Comparison of ENCODE assay signal across 14 cellular contexts in genomic region chr10:3907514-3907913, GRCh38.
DNase-seq lines count a peak whose midpoint lies in the region; ATAC-seq and TF ChIP-seq lines count a peak whose summit lies in the region.
"Had no signal": no experiment of that assay in that cellular context is flagged by ENCODE, and none has a peak within 500 bp of the region (broad histone marks: within the 10 kb centered on the region; RNA-seq: fewer than 3 reads in every experiment).

No MANE protein-coding gene starts in this region.

- POLR2A ChIA-PET in IMR-90 (lab: Charles Lee; ENCODE audit: unreplicated experiment), result interaction anchor here (0.6 to 0.7 kb wide), 2 partner anchors 122 to 153 kb away, joined by 5 to 6 read pairs; no protein-coding TSS in a partner anchor

- peak overlapping the region; percentile 96 for H2AK5ac ChIP-seq in IMR-90 (ENCODE audit: low read depth, low read length)

- H4K91ac ChIP-seq in IMR-90 (ENCODE audit: insufficient read depth, low read depth, low read length), result peak overlapping the region; percentile 81

- peak overlapping the region; percentile 73; the same call in 1 of the 2 replicates for H3K56ac ChIP-seq in IMR-90 (ENCODE audit: extremely low read depth, insufficient read depth, low read length)

- H3K23ac ChIP-seq in IMR-90 (ENCODE audit: low read depth, low read length), result peak overlapping the region; percentile 75

- H2BK120ac ChIP-seq in IMR-90 (ENCODE audit: low read depth, low read length), result peak overlapping the region; percentile 91

- H3K9me1 ChIP-seq in IMR-90 (ENCODE audit: insufficient read depth, low read length), result peaks cover 8% of the 10 kb centered on the region

- peak overlapping the region; percentile 87 for H3K4ac ChIP-seq in IMR-90 (ENCODE audit: low read depth, low read length)

- H3K9ac ChIP-seq in IMR-90 (ENCODE audit: low read depth, low read length) (peak overlapping the region; percentile 40), stomach smooth muscle (ENCODE audit: low read length in 2 of 2) (no peak overlapping the region), neural progenitor cell (no peak overlapping the region)
- H3K9ac ChIP-seq: BLaER1 had no signal

- H2AFZ ChIP-seq in IMR-90 (replicated peaks; ENCODE audit: low read length, poor library complexity), result peak overlapping the region; percentile 58
- no peak overlapping the region for H2AFZ ChIP-seq in neural progenitor cell (replicated peaks)

- peak overlapping the region; percentile 84 for H3K18ac ChIP-seq in IMR-90 (ENCODE audit: low read depth, low read length)

- H3K9me3 Mint-ChIP-seq in neural progenitor cell (peaks cover 2% of the 10 kb centered on the region), natural killer cell (no peaks in the 10 kb centered on the region)

- peaks cover 5% of the 10 kb centered on the region for H3K4me1 Mint-ChIP-seq in neural progenitor cell
- peaks cover 0 to 5% of the 10 kb centered on the region in 2 donors for H3K4me1 Mint-ChIP-seq in natural killer cell

- no peaks in the 10 kb centered on the region for H3K36me3 Mint-ChIP-seq in neural progenitor cell
- H3K36me3 Mint-ChIP-seq in natural killer cell, result no peaks in the 10 kb centered on the region

- H3K4me3 Mint-ChIP-seq in neural progenitor cell (no peak overlapping the region), natural killer cell (no peak overlapping the region)

- TF ChIP-seq POLR2A in IMR-90 (IDR thresholded peaks at IDR 0.05; ENCODE audit: low read depth, low read length) (peak; percentile 44; the same call in 1 of the 2 replicates), esophagus muscularis mucosa (IDR thresholded peaks at IDR 0.05; ENCODE audit: low read depth) (no peak)

- no peaks in the 10 kb centered on the region for H4K20me1 ChIP-seq in IMR-90 (ENCODE audit: insufficient read depth, low read length)
- H4K20me1 ChIP-seq in neural progenitor cell (ENCODE audit: low read depth), result no peaks in the 10 kb centered on the region
- H4K20me1 ChIP-seq: BLaER1 had no signal

- H4K8ac ChIP-seq in IMR-90 (ENCODE audit: low read depth in 2 of 2, low read length in 2 of 2), result peak overlapping the region; percentile 72 to 91; a peak in 3 of 4 replicates

- H2BK5ac ChIP-seq in IMR-90 (ENCODE audit: low read depth, low read length, poor library complexity, severe bottlenecking), result peak overlapping the region; percentile 94

- CTCF ChIA-PET in IMR-90 (lab: Yijun Ruan, JAX), result interaction anchor here (0.7 kb wide), 1 partner anchor 316 kb away, joined by 3 read pairs; no protein-coding TSS in a partner anchor

- DNase-seq in IMR-90, result peak; percentile 64
- DNase-seq in esophagus muscularis mucosa (ENCODE audit: extremely low spot score), result no peak
- DNase-seq in lower lobe of right lung, result no peak
- no peak for DNase-seq in neural progenitor cell (ENCODE audit: low spot score)
- DNase-seq in effector CD4-positive, alpha-beta T cell, result no peak
- DNase-seq in NCI-H82 treated with DMSO at 0.1 percent for 48 hours (lab: John Stamatoyannopoulos, UW; ENCODE audit: unreplicated experiment), result no peak
- no peak for DNase-seq in natural killer cell
- DNase-seq: activated naive CD4-positive, alpha-beta T cell treated with anti-CD3 and anti-CD28 coated beads, Interleukin-2, amount 50 U/mL, for 16 hours; DND-41; foreskin melanocyte had no signal

- peak overlapping the region; percentile 31 for H2AK9ac ChIP-seq in IMR-90 (replicated peaks; ENCODE audit: low read depth, low read length, poor library complexity)

- 80% methylated on average over 2 of the region's 6 CpGs; no CpG with 5 or more reads in 1 of the 2 experiments for WGBS in IMR-90 (ENCODE audit: extremely low coverage in 2 of 2, insufficient read length in 1 of 2), 2 experiments
- WGBS in esophagus muscularis mucosa, result 84% methylated on average over 6 of the region's 6 CpGs

- H3F3A ChIP-seq in neural progenitor cell (ENCODE audit: low read depth), result no peaks in the 10 kb centered on the region

- no peaks in the 10 kb centered on the region for H3K9me3 ChIP-seq in IMR-90 (ENCODE audit: control insufficient read depth, insufficient read depth, low read length)
- no peaks in the 10 kb centered on the region for H3K9me3 ChIP-seq in esophagus muscularis mucosa
- H3K9me3 ChIP-seq in lower lobe of right lung, result no peaks in the 10 kb centered on the region
- no peaks in the 10 kb centered on the region for H3K9me3 ChIP-seq in stomach smooth muscle (ENCODE audit: control insufficient read depth in 2 of 2, low read length in 2 of 2)
- H3K9me3 ChIP-seq in neural progenitor cell (ENCODE audit: low read depth), result no peaks in the 10 kb centered on the region
- H3K9me3 ChIP-seq: BLaER1, uterus had no signal

- H3K27me3 ChIP-seq in IMR-90 (ENCODE audit: control insufficient read depth, insufficient read depth, low read length) (no peaks in the 10 kb centered on the region), esophagus muscularis mucosa (no peaks in the 10 kb centered on the region), lower lobe of right lung (ENCODE audit: low read depth) (no peaks in the 10 kb centered on the region), stomach smooth muscle (ENCODE audit: control insufficient read depth in 1 of 2, insufficient read depth in 2 of 2, low read length in 2 of 2) (no peaks in the 10 kb centered on the region), neural progenitor cell (no peaks in the 10 kb centered on the region)
- H3K27me3 ChIP-seq: BLaER1, uterus had no signal

- dilution Hi-C loops in IMR-90 (cut with HindIII; ENCODE audit: low sequenced_read_pairs, unreplicated experiment), result no loop called here

- H3K4me3 ChIP-seq in IMR-90 (ENCODE audit: insufficient read depth, low read depth, low read length), result no peak overlapping the region
- no peak overlapping the region for H3K4me3 ChIP-seq in esophagus muscularis mucosa
- no peak overlapping the region for H3K4me3 ChIP-seq in lower lobe of right lung
- H3K4me3 ChIP-seq in stomach smooth muscle (ENCODE audit: low read length in 2 of 2), result peak overlapping the region in 1 of 2 donors; percentile 2
- no peak overlapping the region for H3K4me3 ChIP-seq in neural progenitor cell
- H3K4me3 ChIP-seq: BLaER1, SK-N-MC, uterus had no signal

- H4K5ac ChIP-seq in IMR-90 (ENCODE audit: low read depth, low read length), result peak overlapping the region; percentile 65

- no peak overlapping the region for H3K27ac Mint-ChIP-seq in neural progenitor cell
- no peak overlapping the region for H3K27ac Mint-ChIP-seq in natural killer cell

- H3K36me3 ChIP-seq in IMR-90 (ENCODE audit: control insufficient read depth, insufficient read depth, low read length) (no peaks in the 10 kb centered on the region), esophagus muscularis mucosa (no peaks in the 10 kb centered on the region), lower lobe of right lung (no peaks in the 10 kb centered on the region), stomach smooth muscle (ENCODE audit: control insufficient read depth in 2 of 2, insufficient read depth in 2 of 2, low read length in 2 of 2) (no peaks in the 10 kb centered on the region), neural progenitor cell (no peaks in the 10 kb centered on the region)
- H3K36me3 ChIP-seq: BLaER1, uterus had no signal

- TF ChIP-seq CTCF in IMR-90 (conservative IDR thresholded peaks at IDR 0.05; ENCODE audit: low read depth, low read length) (no peak), esophagus muscularis mucosa (IDR thresholded peaks at IDR 0.05) (no peak), lower lobe of right lung (IDR thresholded peaks at IDR 0.05) (no peak), neural progenitor cell (IDR thresholded peaks at IDR 0.05) (no peak), natural killer cell (IDR thresholded peaks at IDR 0.05) (no peak)

- no peaks in the 10 kb centered on the region for H3K79me2 ChIP-seq in neural progenitor cell (ENCODE audit: low read depth)

- H3K4me2 ChIP-seq in IMR-90 (ENCODE audit: low read depth, low read length) (no peak overlapping the region), neural progenitor cell (no peak overlapping the region)
- H3K4me2 ChIP-seq: BLaER1 had no signal

- peak overlapping the region; percentile 94 for H3K27ac ChIP-seq in IMR-90 (ENCODE audit: insufficient read depth, low read length)
- peak overlapping the region; percentile 20 to 66 (median 44) for H3K27ac ChIP-seq in esophagus muscularis mucosa (replicated peaks in 1 of 4)
- peak overlapping the region; percentile 37 for H3K27ac ChIP-seq in lower lobe of right lung
- peak overlapping the region; percentile 58 for H3K27ac ChIP-seq in stomach smooth muscle (ENCODE audit: low read length)
- H3K27ac ChIP-seq in neural progenitor cell, result no peak overlapping the region
- H3K27ac ChIP-seq: BLaER1, SK-N-MC, uterus had no signal

- no peak for TF ChIP-seq EP300 in esophagus muscularis mucosa (IDR thresholded peaks at IDR 0.05)

- H2BK15ac ChIP-seq in IMR-90 (ENCODE audit: low read depth, low read length), result peak overlapping the region; percentile 67

- H3K4me1 ChIP-seq in IMR-90 (ENCODE audit: control insufficient read depth, insufficient read depth, low read length), result peaks cover 13% of the 10 kb centered on the region
- peaks cover 4 to 36% (median 26%) of the 10 kb centered on the region in 4 donors for H3K4me1 ChIP-seq in esophagus muscularis mucosa
- peaks cover 6% of the 10 kb centered on the region for H3K4me1 ChIP-seq in lower lobe of right lung
- H3K4me1 ChIP-seq in stomach smooth muscle (ENCODE audit: control insufficient read depth, insufficient read depth, low read length), result peaks cover 22% of the 10 kb centered on the region
- H3K4me1 ChIP-seq in neural progenitor cell, result peaks cover 6% of the 10 kb centered on the region
- H3K4me1 ChIP-seq: BLaER1, uterus had no signal

- in situ Hi-C loops in IMR-90 (cut with MboI; ENCODE audit: low sequenced_read_pairs), result loop anchor here (25.0 kb wide), 1 partner anchor 855 kb away; no protein-coding TSS in a partner anchor

- peak; percentile 10; the same call in 1 of the 2 replicates for TF ChIP-seq RAD21 in IMR-90 (IDR thresholded peaks at IDR 0.05; ENCODE audit: low read length)

- intact Hi-C loops in IMR-90 (cut with micrococcal nuclease) (loop anchor here (10.0 kb wide), 1 partner anchor 747 kb away; no protein-coding TSS in a partner anchor), esophagus muscularis mucosa (cut with DNase I) (no loop called here), lower lobe of right lung (cut with DNase I) (no loop called here), natural killer cell (cut with micrococcal nuclease) (no loop called here)

- peaks cover 2% of the 10 kb centered on the region for H3K27me3 Mint-ChIP-seq in neural progenitor cell (ENCODE audit: insufficient read depth, low read depth)
- H3K27me3 Mint-ChIP-seq in natural killer cell (ENCODE audit: low read depth in 2 of 2), result no peaks in the 10 kb centered on the region

- peaks cover 0 to 3% of the 10 kb centered on the region in 2 experiments; a peak in 1 of 4 replicates for H3K79me1 ChIP-seq in IMR-90 (ENCODE audit: low read depth in 1 of 2, low read length in 2 of 2)

- BruUV-seq in IMR-90 (replicated peaks; lab: Mats Ljungman, UMichigan), result no TSS peak

- H2BK20ac ChIP-seq in IMR-90 (ENCODE audit: low read depth, low read length), result peak overlapping the region; percentile 76

- ATAC-seq in IMR-90 (ENCODE audit: low read depth) (no peak), lower lobe of right lung (peak in 1 of 2 donors; percentile 65), natural killer cell (no peak)

- peak overlapping the region; percentile 84 for H3K14ac ChIP-seq in IMR-90 (replicated peaks; ENCODE audit: low read depth, low read length)

TF ChIP-seq in IMR-90, 13 proteins besides CTCF, POLR2A, EP300 and RAD21 (continues in another document):
- no peak for TF ChIP-seq BHLHE40 (IDR thresholded peaks at IDR 0.05; ENCODE audit: low read depth, low read length)
